10 cellular contexts compared by ENCODE assay signal in genomic region chr2:27072950-27073349, GRCh38. TPM values are rescaled to one million over a fixed set of nuclear protein-coding genes. Genes with fewer than 3 reads are reported as not detected.
DNase-seq lines count a peak whose midpoint lies in the region; ATAC-seq and TF ChIP-seq lines count a peak whose summit lies in the region.
"Had no signal": no experiment of that assay in that cellular context is flagged by ENCODE, and none has a peak within 500 bp of the region (broad histone marks: within the 10 kb centered on the region; RNA-seq: fewer than 3 reads in every experiment).

No MANE protein-coding gene starts in this region.

- peaks cover 31% of the 10 kb centered on the region for H3K36me3 Mint-ChIP-seq in T-helper 1 cell treated with Interleukin-12 subunit alpha and Interleukin-12 subunit beta and Interleukin-4 antibody, amounts not matched to agents 30 μg/mL and 1 μg/mL, for 36 hours (ENCODE audit: low read depth)

- DNase-seq in T-helper 1 cell (no peak), ascending aorta (ENCODE audit: low spot score in 2 of 2) (no peak), SKM-1 (lab: John Stamatoyannopoulos, UW; ENCODE audit: unreplicated experiment) (no peak), HPDE6-E6E7 (ENCODE audit: extremely low spot score) (no peak)
- DNase-seq: NCI-H1092 had no signal

- H3K36me3 ChIP-seq in ascending aorta = peaks cover 0 to 16% of the 10 kb centered on the region in 2 donors
- H3K36me3 ChIP-seq in liver (ENCODE audit: control insufficient read depth in 4 of 4, insufficient read depth in 3 of 4, low read depth in 1 of 4, low read length in 3 of 4) = peaks cover 0 to 12% (median 8%) of the 10 kb centered on the region in 4 donors
- peaks cover 11 to 18% of the 10 kb centered on the region in 2 donors for H3K36me3 ChIP-seq in stomach smooth muscle (ENCODE audit: control insufficient read depth in 2 of 2, insufficient read depth in 2 of 2, low read length in 2 of 2)

- WGBS in liver = 90% methylated on average over 4 of the region's 4 CpGs

- H3K9me3 Mint-ChIP-seq in T-helper 1 cell treated with Interleukin-12 subunit alpha and Interleukin-12 subunit beta and Interleukin-4 antibody, amounts not matched to agents 30 μg/mL and 1 μg/mL, for 36 hours = no peaks in the 10 kb centered on the region

- H3K27ac ChIP-seq in ascending aorta = peak overlapping the region; percentile 89 to 97
- peak overlapping the region; percentile 25 to 78 for H3K27ac ChIP-seq in liver (ENCODE audit: low read depth in 1 of 2, low read length in 2 of 2)
- peak overlapping the region; percentile 100 for H3K27ac ChIP-seq in stomach smooth muscle (ENCODE audit: low read length)

- no peak overlapping the region for H3K9ac ChIP-seq in liver (ENCODE audit: low read depth in 1 of 2, low read length in 2 of 2)
- peak overlapping the region; percentile 58 to 80 for H3K9ac ChIP-seq in stomach smooth muscle (ENCODE audit: low read length in 2 of 2)

- H3K4me1 ChIP-seq in ascending aorta (peaks cover 11 to 54% of the 10 kb centered on the region in 2 donors), liver (ENCODE audit: control insufficient read depth in 4 of 4, insufficient read depth in 4 of 4, low read length in 3 of 4) (peaks cover 9 to 38% (median 19%) of the 10 kb centered on the region in 4 donors), stomach smooth muscle (ENCODE audit: control insufficient read depth, insufficient read depth, low read length) (peaks cover 83% of the 10 kb centered on the region)

- H3K27me3 ChIP-seq in ascending aorta (no peaks in the 10 kb centered on the region), liver (ENCODE audit: control insufficient read depth in 4 of 4, insufficient read depth in 4 of 4, low read length in 3 of 4) (no peaks in the 10 kb centered on the region), stomach smooth muscle (ENCODE audit: control insufficient read depth in 1 of 2, insufficient read depth in 2 of 2, low read length in 2 of 2) (no peaks in the 10 kb centered on the region)
- H3K27me3 ChIP-seq: SJSA1 had no signal

- no peaks in the 10 kb centered on the region for H3K27me3 Mint-ChIP-seq in T-helper 1 cell treated with Interleukin-12 subunit alpha and Interleukin-12 subunit beta and Interleukin-4 antibody, amounts not matched to agents 30 μg/mL and 1 μg/mL, for 36 hours (ENCODE audit: low read depth)

- no peak for TF ChIP-seq RAD21 in liver (IDR thresholded peaks at IDR 0.05)

- peaks cover 67% of the 10 kb centered on the region for H3K4me1 Mint-ChIP-seq in T-helper 1 cell treated with Interleukin-12 subunit alpha and Interleukin-12 subunit beta and Interleukin-4 antibody, amounts not matched to agents 30 μg/mL and 1 μg/mL, for 36 hours (ENCODE audit: low read depth)

- H3K4me3 Mint-ChIP-seq in T-helper 1 cell treated with Interleukin-12 subunit alpha and Interleukin-12 subunit beta and Interleukin-4 antibody, amounts not matched to agents 30 μg/mL and 1 μg/mL, for 36 hours = peak overlapping the region; percentile 83

- TF ChIP-seq CTCF in ascending aorta (IDR thresholded peaks at IDR 0.05) (no peak), liver (IDR thresholded peaks at IDR 0.05; ENCODE audit: low read depth, low read length, missing input control) (no peak)

- no peak for ATAC-seq in GM19328 (IDR thresholded peaks at IDR 0.05; ENCODE audit: unreplicated experiment)

- H3K27ac Mint-ChIP-seq in T-helper 1 cell treated with Interleukin-12 subunit alpha and Interleukin-12 subunit beta and Interleukin-4 antibody, amounts not matched to agents 30 μg/mL and 1 μg/mL, for 36 hours = peak overlapping the region; percentile 88

- no peaks in the 10 kb centered on the region for H3K9me3 ChIP-seq in ascending aorta
- H3K9me3 ChIP-seq in liver (ENCODE audit: control insufficient read depth in 4 of 4, low read length in 3 of 4) = no peaks in the 10 kb centered on the region
- no peaks in the 10 kb centered on the region for H3K9me3 ChIP-seq in stomach smooth muscle (ENCODE audit: control insufficient read depth in 2 of 2, low read length in 2 of 2)
- H3K9me3 ChIP-seq: SJSA1 had no signal

- intact Hi-C loops in ascending aorta (cut with DNase I) = loop anchor here (1.0 to 10.0 kb wide), 3 partner anchors 23 to 308 kb away; partner anchors contain the start of genes SLC35F6 and TMEM214

- H3K4me3 ChIP-seq in ascending aorta (peak overlapping the region in 1 of 2 donors; percentile 81), liver (ENCODE audit: low read depth in 1 of 3, low read length in 3 of 3) (no peak overlapping the region), stomach smooth muscle (ENCODE audit: low read length in 2 of 2) (peak overlapping the region; percentile 30 to 99)

TF ChIP-seq in liver, 16 proteins besides CTCF, POLR2A, EP300 and RAD21:
- TF ChIP-seq EGR1 (IDR thresholded peaks at IDR 0.05; ENCODE audit: low read depth in 2 of 2) = no peak
- TF ChIP-seq HNF4A (conservative IDR thresholded peaks at IDR 0.05) = no peak
- no peak for TF ChIP-seq JUND (IDR thresholded peaks at IDR 0.05)
- TF ChIP-seq RXRA (IDR thresholded peaks at IDR 0.05) = no peak
- no peak for TF ChIP-seq SP1 (IDR thresholded peaks at IDR 0.05)
- TF ChIP-seq NR2F2 (IDR thresholded peaks at IDR 0.05) = no peak

RNA-seq across cellular contexts. Expression of gene OST4, which starts 1.5 kb away (rescaled TPM):
- total RNA-seq in ascending aorta = 158 TPM
- total RNA-seq in liver = 100 to 1,000 TPM in 1 of 2 donors, 10 to 100 TPM in 1; 94.8 to 186 TPM
- 100 to 1,000 TPM; 227 to 377 TPM for polyA plus RNA-seq in liver

RNA-seq across cellular contexts. Expression of gene EMILIN1, which starts 5.5 kb away (rescaled TPM):
- 301 TPM for total RNA-seq in ascending aorta
- 10 to 100 TPM; 24.8 to 26.1 TPM for total RNA-seq in liver
- 10 to 100 TPM in 1 of 2 donors, 1 to 10 TPM in 1; 3.4 to 23.1 TPM for polyA plus RNA-seq in liver

RNA-seq across cellular contexts. Expression of gene KHK, which starts 13.6 kb away (rescaled TPM):
- total RNA-seq in ascending aorta (0.85 TPM), liver (100 to 1,000 TPM in 1 of 2 donors, 10 to 100 TPM in 1; 26.1 to 152 TPM)
- 100 to 1,000 TPM; 223 to 462 TPM for polyA plus RNA-seq in liver

RNA-seq across cellular contexts. Expression of gene AGBL5, which starts 21.5 kb away (rescaled TPM):
- 2.1 TPM for total RNA-seq in ascending aorta
- 1 to 10 TPM; 4.7 to 9.0 TPM for total RNA-seq in liver
- 1 to 10 TPM; 3.2 to 5.0 TPM for polyA plus RNA-seq in liver

RNA-seq across cellular contexts. Expression of gene TMEM214, which starts 40.2 kb away (rescaled TPM):
- total RNA-seq in ascending aorta (74.1 TPM), liver (10 to 100 TPM; 17.1 to 48.4 TPM)
- polyA plus RNA-seq in liver = 10 to 100 TPM; 28.3 to 53.4 TPM

Comparison
In these comparisons a context has a peak if more than half of its experiments do, and no peak if none do; other contexts are left out.
1. H3K4me3 ChIP-seq: peak in stomach smooth muscle (2 of 2); none in liver (0 of 3).
2. H3K9ac ChIP-seq: peak in stomach smooth muscle (2 of 2); none in liver (0 of 2).
3. RNA of gene EMILIN1, which starts 5.5 kb away (total RNA-seq): 301 TPM in ascending aorta (single experiment); 24.8 to 26.1 TPM in liver; every median in the first group is over 10 times any median in the second.
4. RNA of gene KHK, which starts 13.6 kb away (total RNA-seq): 26.1 to 152 TPM in liver; 0.85 TPM in ascending aorta (single experiment); every median in the first group is over 10 times any median in the second.
5. Peak in every context shown above with its lines, with median percentiles within 50 percentile points of each other: H3K27ac ChIP-seq.